In the genomic region with DNA sequence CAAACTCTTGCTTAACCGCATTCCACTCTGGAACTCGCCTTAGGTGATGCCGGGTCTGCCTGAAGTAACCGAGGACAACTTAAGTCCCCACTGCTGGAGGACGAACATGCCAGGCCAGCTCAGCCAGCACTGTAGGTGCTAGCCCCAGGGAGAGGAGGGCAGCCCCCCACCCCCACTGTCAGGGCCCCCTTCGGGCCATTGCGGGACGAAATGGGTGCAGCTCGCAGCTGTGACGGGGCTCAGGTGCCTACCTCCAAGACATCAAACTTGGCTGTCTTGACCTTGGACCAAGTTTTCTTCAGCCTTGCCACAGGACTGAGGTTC, we compare ENCODE assay signal across 20 cellular contexts.
DNase-seq lines count a peak whose midpoint lies in the region; ATAC-seq and TF ChIP-seq lines count a peak whose summit lies in the region.
"Had no signal": no experiment of that assay in that cellular context is flagged by ENCODE, and none has a peak within 500 bp of the region (broad histone marks: within the 10 kb centered on the region; RNA-seq: fewer than 3 reads in every experiment).

No MANE protein-coding gene starts in this region.

- ATAC-seq in HG02678 (IDR thresholded peaks at IDR 0.05; ENCODE audit: unreplicated experiment) (no peak), GM21367 (IDR thresholded peaks at IDR 0.05; ENCODE audit: unreplicated experiment) (no peak)
- ATAC-seq: activated naive CD4-positive, alpha-beta T cell treated with anti-CD3 and anti-CD28 coated beads, Interleukin-2, amount 50 U/mL, for 72 hours; effector memory CD8-positive, alpha-beta T cell; left lobe of liver; stimulated activated memory B cell treated with anti-CD40 and anti-IgM and Interleukin-4, amounts not matched to agents 10 μg/mL and 1 μg/mL and 100 μg/mL, for 72 hours; T-cell; WTC11 had no signal

- TF ChIP-seq CTCF in GM13976 (IDR thresholded peaks at IDR 0.05; ENCODE audit: borderline replicate concordance, control extremely low read depth, extremely low read depth, insufficient read depth, missing control alignments) (no peak), spleen (IDR thresholded peaks at IDR 0.05 in 8 of 11, conservative IDR thresholded peaks at IDR 0.05 in 3 of 11) (no peak)

- peaks cover 0 to 60% (median 0%) of the 10 kb centered on the region in 6 donors for H3K36me3 ChIP-seq in spleen
- H3K36me3 ChIP-seq: SJSA1 had no signal

- H3K27me3 ChIP-seq in spleen (replicated peaks in 1 of 7) = no peaks in the 10 kb centered on the region
- H3K27me3 ChIP-seq: SJSA1 had no signal

- H3K4me1 ChIP-seq in spleen = peaks cover 0 to 29% (median 14%) of the 10 kb centered on the region in 6 donors
- H3K4me1 ChIP-seq: SJSA1 had no signal

- in situ Hi-C loops in GM13976 (cut with MboI; ENCODE audit: low sequenced_read_pairs, unreplicated experiment) = no loop called here

- peak; percentile 13 for DNase-seq in activated CD8-positive, alpha-beta memory T cell treated with anti-CD3 and anti-CD28 coated beads, Interleukin-2, amount 50 U/mL, for 4 hours
- DNase-seq in activated CD8-positive, alpha-beta memory T cell treated with anti-CD3 and anti-CD28 coated beads, Interleukin-2, amount 50 U/mL, for 48 hours = no peak
- DNase-seq in GM13976 (ENCODE audit: low spot score) = peak; percentile 10
- DNase-seq in islet precursor cell = peak; percentile 49
- DNase-seq in spleen = peak; percentile 69
- no peak for DNase-seq in dedifferentiated amniotic fluid mesenchymal stem cell (ENCODE audit: extremely low spot score)
- DNase-seq: Calu3; DMS79 treated with DMSO at 0.1 percent for 48 hours; effector memory CD8-positive, alpha-beta T cell; GF-D8; immature natural killer cell; NCI-H1694 had no signal

- WGBS in spleen, 5 donors = 84 to 91% (median 88%) methylated on average over 5 to 10 of the region's 10 CpGs

- no peaks in the 10 kb centered on the region for H3K9me3 ChIP-seq in spleen
- H3K9me3 ChIP-seq: SJSA1 had no signal

- no peak overlapping the region for H3K27ac ChIP-seq in spleen
- H3K27ac ChIP-seq: SJSA1 had no signal

- no peak for TF ChIP-seq POLR2A in spleen (IDR thresholded peaks at IDR 0.05)

- intact Hi-C loops in spleen (cut with DNase I; ENCODE audit: low total_unique reads) = no loop called here

- no peak overlapping the region for H3K4me3 ChIP-seq in spleen
- H3K4me3 ChIP-seq: SJSA1 had no signal

Comparison
In these comparisons a context has a peak if more than half of its experiments do, and no peak if none do; other contexts are left out.
1. DNase-seq: peak in activated CD8-positive, alpha-beta memory T cell treated with anti-CD3 and anti-CD28 coated beads, Interleukin-2, amount 50 U/mL, for 4 hours (single experiment), GM13976 (single experiment), islet precursor cell (single experiment) and spleen (single experiment); none in activated CD8-positive, alpha-beta memory T cell treated with anti-CD3 and anti-CD28 coated beads, Interleukin-2, amount 50 U/mL, for 48 hours (single experiment) and dedifferentiated amniotic fluid mesenchymal stem cell (single experiment).